Comparison of ENCODE assay signal across 8 cellular contexts in genomic region chr10:30422981-30423654, GRCh38. TPM values are rescaled to one million over a fixed set of nuclear protein-coding genes. Genes with fewer than 3 reads are reported as not detected.
A peak's percentile ranks its signal among the peaks of the same experiment; 100 is the strongest.
DNase-seq lines count a peak whose midpoint lies in the region; ATAC-seq and TF ChIP-seq lines count a peak whose summit lies in the region.

No MANE protein-coding gene starts in this region.

- H3K9ac ChIP-seq in mesenchymal stem cell (ENCODE audit: low read length), result peak overlapping the region; percentile 6

- no peak for ATAC-seq in GM18858 (IDR thresholded peaks at IDR 0.05; ENCODE audit: unreplicated experiment)

- H4K8ac ChIP-seq in mesenchymal stem cell (ENCODE audit: low read length), result peak overlapping the region; percentile 3

- H3K27me3 ChIP-seq in MG63 (no peaks in the 10 kb centered on the region), mesenchymal stem cell (ENCODE audit: control insufficient read depth in 1 of 2, insufficient read depth in 1 of 2, low read length in 2 of 2) (no peaks in the 10 kb centered on the region)

- H3K27ac ChIP-seq in mesenchymal stem cell (ENCODE audit: low read length, poor library complexity, severe bottlenecking), result peak overlapping the region; percentile 75

- peak overlapping the region in 1 of 2 experiments; percentile 59 for H3K14ac ChIP-seq in mesenchymal stem cell (ENCODE audit: low read length in 2 of 2)

- H3K4me3 ChIP-seq in AG10803 (ENCODE audit: low read length) (no peak overlapping the region), MG63 (no peak overlapping the region), choroid plexus epithelial cell (ENCODE audit: low read depth, low read length) (no peak overlapping the region), mesenchymal stem cell (ENCODE audit: insufficient read depth in 1 of 2, low read depth in 1 of 2, low read length in 2 of 2) (no peak overlapping the region)

- TF ChIP-seq CTCF in AG10803 (conservative IDR thresholded peaks at IDR 0.05; ENCODE audit: low read length) (no peak), choroid plexus epithelial cell (conservative IDR thresholded peaks at IDR 0.05; ENCODE audit: low read depth, low read length) (no peak)

- peak overlapping the region in 1 of 2 experiments; percentile 96 for H3K18ac ChIP-seq in mesenchymal stem cell (ENCODE audit: low read depth in 1 of 2, low read length in 2 of 2)

- peak overlapping the region in 1 of 2 experiments; percentile 78 for H2BK12ac ChIP-seq in mesenchymal stem cell (ENCODE audit: low read length in 2 of 2)

- no peak overlapping the region for H3K23ac ChIP-seq in mesenchymal stem cell (ENCODE audit: low read length in 2 of 2)

- no peak overlapping the region for H3K4me2 ChIP-seq in mesenchymal stem cell (ENCODE audit: low read length, poor library complexity, severe bottlenecking)

- H3K9me3 ChIP-seq in MG63 (no peaks in the 10 kb centered on the region), mesenchymal stem cell (ENCODE audit: control insufficient read depth, low read length) (no peaks in the 10 kb centered on the region)

- DNase-seq in AG10803 (ENCODE audit: low read depth) (peak; percentile 77), MG63 (peak; percentile 90), choroid plexus epithelial cell (ENCODE audit: low read depth) (peak; percentile 86), mesenchymal stem cell (peak; percentile 33), NCI-H1105 treated with DMSO at 0.1 percent for 48 hours (lab: John Stamatoyannopoulos, UW) (no peak), NCI-H526 (lab: John Stamatoyannopoulos, UW) (no peak)
- DNase-seq in activated CD4-positive, alpha-beta T cell treated with anti-CD3 and anti-CD28 coated beads for 4 hours, result no peak

- WGBS in mesenchymal stem cell, result 18% methylated on average over 8 of the region's 8 CpGs

- peak overlapping the region; percentile 3 for H4K91ac ChIP-seq in mesenchymal stem cell (ENCODE audit: low read length)

- H3K36me3 ChIP-seq in MG63 (no peaks in the 10 kb centered on the region), mesenchymal stem cell (ENCODE audit: control insufficient read depth in 1 of 2, insufficient read depth in 2 of 2, low read depth in 1 of 2, low read length in 2 of 2) (no peaks in the 10 kb centered on the region)

- H2AFZ ChIP-seq in mesenchymal stem cell (ENCODE audit: low read depth, low read length), result peak overlapping the region; percentile 72

- H2BK120ac ChIP-seq in mesenchymal stem cell (ENCODE audit: low read depth, low read length), result no peak overlapping the region

- no peaks in the 10 kb centered on the region for H3K79me1 ChIP-seq in mesenchymal stem cell (replicated peaks; ENCODE audit: low read length, poor library complexity, severe bottlenecking)

- peak overlapping the region; percentile 44 for H2AK5ac ChIP-seq in mesenchymal stem cell (ENCODE audit: low read length, severe bottlenecking)

- H2BK15ac ChIP-seq in mesenchymal stem cell (ENCODE audit: low read depth, poor library complexity, severe bottlenecking), result peak overlapping the region; percentile 62

- peak overlapping the region in 1 of 2 experiments; percentile 59 for H3K4ac ChIP-seq in mesenchymal stem cell (ENCODE audit: low read depth in 1 of 2, low read length in 2 of 2)

- no peak overlapping the region for H2BK5ac ChIP-seq in mesenchymal stem cell (ENCODE audit: low read depth, low read length, poor library complexity, severe bottlenecking)

- peaks cover 4% of the 10 kb centered on the region for H3K4me1 ChIP-seq in mesenchymal stem cell (ENCODE audit: control insufficient read depth, insufficient read depth, low read depth, low read length)

RNA-seq across cellular contexts. Expression of gene MAP3K8, which starts 10.9 kb away (rescaled TPM):
- total RNA-seq in MG63 (2014; rRNA removed; shearing (Covaris generic); ENCODE audit: low replicate concordance), result 0.10 and 1.4 TPM in 2 replicates
- 9.7 TPM for polyA plus RNA-seq in mesenchymal stem cell (2013, experiment 1 of 2)
- polyA plus RNA-seq in mesenchymal stem cell (2013, experiment 2 of 2), result 9.5 TPM

Comparison
In these comparisons a context has a peak if more than half of its experiments do, and no peak if none do; other contexts are left out.
1. DNase-seq: peak in AG10803 (single experiment), MG63 (single experiment), choroid plexus epithelial cell (single experiment) and mesenchymal stem cell (single experiment); none in activated CD4-positive, alpha-beta T cell treated with anti-CD3 and anti-CD28 coated beads for 4 hours (0 of 2), NCI-H1105 treated with DMSO at 0.1 percent for 48 hours (single experiment) and NCI-H526 (0 of 2).